ENCODE assay signal across 13 cellular contexts in genomic region chr7:729154-730000, GRCh38. TPM values are rescaled to one million over a fixed set of nuclear protein-coding genes. Genes with fewer than 3 reads are reported as not detected.
DNase-seq lines count a peak whose midpoint lies in the region; ATAC-seq and TF ChIP-seq lines count a peak whose summit lies in the region.
"Had no signal": no experiment of that assay in that cellular context is flagged by ENCODE, and none has a peak within 500 bp of the region (broad histone marks: within the 10 kb centered on the region; RNA-seq: fewer than 3 reads in every experiment).

No MANE protein-coding gene starts in this region.

- ATAC-seq in activated T-cell treated with anti-CD3 and anti-CD28 coated beads, Interleukin-2, amount 50 U/mL, for 72 hours (replicated peaks in 1 of 2): no peak

- H2AFZ ChIP-seq in Loucy (ENCODE audit: low read length): no peak overlapping the region
- no peak overlapping the region for H2AFZ ChIP-seq in osteoblast (ENCODE audit: low read length)

- H3K4me3 ChIP-seq in Loucy (ENCODE audit: low read length, poor library complexity, severe bottlenecking) (no peak overlapping the region), osteoblast (ENCODE audit: insufficient read depth, low read length) (no peak overlapping the region)

- H3K27me3 ChIP-seq in Loucy (ENCODE audit: insufficient read depth, low read length, poor library complexity, severe bottlenecking): no peaks in the 10 kb centered on the region
- H3K27me3 ChIP-seq in osteoblast (ENCODE audit: insufficient read depth, low read length): no peaks in the 10 kb centered on the region

- TF ChIP-seq CTCF in Loucy (conservative IDR thresholded peaks at IDR 0.05; ENCODE audit: low read length) (no peak), endothelial cell (IDR thresholded peaks at IDR 0.05; ENCODE audit: unreplicated experiment) (no peak), progenitor cell of endocrine pancreas (IDR thresholded peaks at IDR 0.05; ENCODE audit: unreplicated experiment) (no peak), osteoblast (IDR thresholded peaks at IDR 0.05; ENCODE audit: extremely low read depth, low read depth, low read length) (no peak)

- no peaks in the 10 kb centered on the region for H3K9me3 ChIP-seq in Loucy (ENCODE audit: insufficient read depth, low read depth, low read length)
- peaks cover 3% of the 10 kb centered on the region for H3K9me3 ChIP-seq in osteoblast (ENCODE audit: low read depth, low read length)

- H3K9me3 Mint-ChIP-seq in activated T-cell treated with anti-CD3 and anti-CD28 coated beads, Interleukin-2, amount 50 U/mL, for 72 hours: peaks cover 6 to 8% of the 10 kb centered on the region in 2 donors
- H3K9me3 Mint-ChIP-seq in endothelial cell (ENCODE audit: unreplicated experiment) (no peaks in the 10 kb centered on the region), progenitor cell of endocrine pancreas (ENCODE audit: low read depth) (no peaks in the 10 kb centered on the region)

- H3K27ac ChIP-seq in osteoblast (ENCODE audit: low read depth, low read length): no peak overlapping the region

- H3K4me2 ChIP-seq in Loucy (ENCODE audit: low read depth, low read length, poor library complexity, severe bottlenecking) (peak overlapping the region; percentile 89), osteoblast (ENCODE audit: insufficient read depth, low read length) (no peak overlapping the region)

- no peak overlapping the region for H3K9ac ChIP-seq in Loucy (ENCODE audit: low read depth, low read length, poor library complexity, severe bottlenecking)

- DNase-seq in activated T-cell treated with anti-CD3 and anti-CD28 coated beads, Interleukin-2, amount 50 U/mL, for 72 hours: no peak
- DNase-seq in activated T-cell treated with anti-CD3 and anti-CD28 coated beads, Interleukin-2, amount 50 U/mL, for 48 hours: no peak
- DNase-seq in endothelial cell (ENCODE audit: low spot score) (no peak), progenitor cell of endocrine pancreas (ENCODE audit: low spot score, unreplicated experiment) (no peak), NOMO-1 treated with dmso at 0.1 percent for 144 hours (lab: John Stamatoyannopoulos, UW; ENCODE audit: unreplicated experiment) (no peak), SHP77 treated with DMSO at 0.1 percent for 48 hours (lab: John Stamatoyannopoulos, UW) (no peak), osteoblast (ENCODE audit: insufficient read length, low spot score, missing footprints) (no peak)
- DNase-seq: activated CD4-positive, CD25-positive, alpha-beta regulatory T cell; cortex of kidney; left ventricle myocardium inferior; NCI-H1105 treated with DMSO at 0.1 percent for 48 hours; NCI-H2171 treated with DMSO at 0.1 percent for 48 hours had no signal

- H4K20me1 ChIP-seq in Loucy (ENCODE audit: insufficient read depth, low read length, poor library complexity, severe bottlenecking): no peaks in the 10 kb centered on the region
- H4K20me1 ChIP-seq in osteoblast (ENCODE audit: insufficient read depth, low read length): peaks cover 25% of the 10 kb centered on the region

- H3K36me3 ChIP-seq in Loucy (ENCODE audit: insufficient read depth, low read length) (peaks cover 6% of the 10 kb centered on the region; the same call in 1 of the 2 replicates), osteoblast (ENCODE audit: insufficient read depth, low read length) (peaks cover 22% of the 10 kb centered on the region)

- peaks cover 7 to 19% of the 10 kb centered on the region in 2 donors for H3K36me3 Mint-ChIP-seq in activated T-cell treated with anti-CD3 and anti-CD28 coated beads, Interleukin-2, amount 50 U/mL, for 72 hours (ENCODE audit: insufficient read depth in 2 of 2)
- H3K36me3 Mint-ChIP-seq in endothelial cell (ENCODE audit: low read depth, unreplicated experiment) (peaks cover 19% of the 10 kb centered on the region), progenitor cell of endocrine pancreas (ENCODE audit: insufficient read depth) (peaks cover 9% of the 10 kb centered on the region)

- H3K79me2 ChIP-seq in Loucy (ENCODE audit: insufficient read depth, low read length): peaks cover 31% of the 10 kb centered on the region
- H3K79me2 ChIP-seq in osteoblast (ENCODE audit: insufficient read depth, low read length): peaks cover 51% of the 10 kb centered on the region

- no peaks in the 10 kb centered on the region for H3F3A ChIP-seq in Loucy (ENCODE audit: low read depth)

- H3K4me1 ChIP-seq in Loucy (ENCODE audit: insufficient read depth, low read length, poor library complexity, severe bottlenecking): peaks cover 21% of the 10 kb centered on the region
- H3K4me1 ChIP-seq in osteoblast (ENCODE audit: insufficient read depth, low read length): peaks cover 21% of the 10 kb centered on the region

- H3K4me1 Mint-ChIP-seq in activated T-cell treated with anti-CD3 and anti-CD28 coated beads, Interleukin-2, amount 50 U/mL, for 72 hours (ENCODE audit: low read depth): peaks cover 29% of the 10 kb centered on the region
- H3K4me1 Mint-ChIP-seq in endothelial cell (ENCODE audit: unreplicated experiment) (peaks cover 12% of the 10 kb centered on the region), progenitor cell of endocrine pancreas (ENCODE audit: low read depth) (peaks cover 18% of the 10 kb centered on the region)

- H3K27ac Mint-ChIP-seq in activated T-cell treated with anti-CD3 and anti-CD28 coated beads, Interleukin-2, amount 50 U/mL, for 72 hours: no peak overlapping the region
- H3K27ac Mint-ChIP-seq in endothelial cell (ENCODE audit: unreplicated experiment): peak overlapping the region; percentile 45
- H3K27ac Mint-ChIP-seq in progenitor cell of endocrine pancreas: no peak overlapping the region

- H3K27me3 Mint-ChIP-seq in activated T-cell treated with anti-CD3 and anti-CD28 coated beads, Interleukin-2, amount 50 U/mL, for 72 hours (ENCODE audit: low read depth): no peaks in the 10 kb centered on the region
- H3K27me3 Mint-ChIP-seq in endothelial cell (ENCODE audit: unreplicated experiment) (peaks cover 21% of the 10 kb centered on the region), progenitor cell of endocrine pancreas (no peaks in the 10 kb centered on the region)

- H3K9me2 ChIP-seq in Loucy (replicated peaks; ENCODE audit: low read depth, low read length): no peaks in the 10 kb centered on the region

- peak overlapping the region; percentile 16 to 36 for H3K4me3 Mint-ChIP-seq in activated T-cell treated with anti-CD3 and anti-CD28 coated beads, Interleukin-2, amount 50 U/mL, for 72 hours
- H3K4me3 Mint-ChIP-seq in endothelial cell (ENCODE audit: unreplicated experiment): no peak overlapping the region
- H3K4me3 Mint-ChIP-seq in progenitor cell of endocrine pancreas (ENCODE audit: low read depth): peak overlapping the region; percentile 42

RNA-seq across cellular contexts. Expression of gene PRKAR1B, which starts 2.3 kb away (rescaled TPM):
- total RNA-seq in activated T-cell treated with anti-CD3 and anti-CD28 coated beads, Interleukin-2, amount 50 U/mL, for 72 hours: 10 to 100 TPM; 33.6 to 43.5 TPM
- total RNA-seq in endothelial cell (ENCODE audit: unreplicated experiment): 21.7 TPM
- total RNA-seq in progenitor cell of endocrine pancreas: 51.6 and 54.2 TPM in 2 replicates
- 5.9 and 6.5 TPM in 2 replicates for total RNA-seq in osteoblast

RNA-seq across cellular contexts. Expression of gene DNAAF5, which starts 2.9 kb away (rescaled TPM):
- total RNA-seq in activated T-cell treated with anti-CD3 and anti-CD28 coated beads, Interleukin-2, amount 50 U/mL, for 72 hours: 10 to 100 TPM; 12.0 to 15.9 TPM
- total RNA-seq in endothelial cell (ENCODE audit: unreplicated experiment): 30.7 TPM
- 46.7 and 51.0 TPM in 2 replicates for total RNA-seq in progenitor cell of endocrine pancreas
- 19.7 and 22.4 TPM in 2 replicates for total RNA-seq in osteoblast
